28 cellular contexts compared by ENCODE assay signal in the genomic region with DNA sequence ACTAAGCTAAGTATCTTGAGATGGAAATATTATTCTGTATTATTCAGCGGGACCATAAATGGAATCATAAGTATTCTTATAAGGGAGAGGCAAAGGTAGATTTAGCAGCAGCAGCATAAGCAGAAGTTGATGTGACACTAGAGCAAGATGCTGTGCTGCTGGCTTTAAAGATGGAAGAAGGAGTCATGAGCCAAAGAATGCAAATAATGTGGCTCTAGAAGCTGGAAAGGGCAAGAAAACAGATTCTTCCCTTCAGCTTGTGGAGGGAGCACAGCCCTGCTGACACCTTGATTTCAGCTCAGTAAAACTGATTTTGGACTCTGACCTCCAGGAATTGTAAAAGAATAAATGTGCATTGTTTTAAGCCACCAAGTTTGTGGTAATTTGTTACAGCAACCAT.
"Had no signal": no experiment of that assay in that cellular context is flagged by ENCODE, and none has a peak within 500 bp of the region (broad histone marks: within the 10 kb centered on the region; RNA-seq: fewer than 3 reads in every experiment).

No MANE protein-coding gene starts in this region.

- H3K27ac ChIP-seq: body of pancreas, colonic mucosa, epithelial cell of prostate, esophagus squamous epithelium, gastroesophageal sphincter, heart right ventricle, WERI-Rb-1 had no signal

- H3K4me3 ChIP-seq: body of pancreas, colonic mucosa, esophagus squamous epithelium, gastroesophageal sphincter, heart right ventricle had no signal

- DNase-seq: activated B cell treated with CpG ODN at 0.5 μM for 24 hours; activated CD4-positive, alpha-beta T cell treated with anti-CD3 and anti-CD28 coated beads for 48 hours; activated CD4-positive, alpha-beta T cell treated with anti-CD3 and anti-CD28 coated beads, Interleukin-2, amount 50 U/mL, for 1 hour; activated CD4-positive, alpha-beta T cell treated with anti-CD3 and anti-CD28 coated beads, Interleukin-2, amount 50 U/mL, for 48 hours; activated CD8-positive, alpha-beta memory T cell treated with anti-CD3 and anti-CD28 coated beads for 24 hours; activated CD8-positive, alpha-beta T cell treated with anti-CD3 and anti-CD28 coated beads for 36 hours; activated effector memory CD4-positive, alpha-beta T cell treated with Interleukin-2 at 50 U/mL for 16 hours; activated gamma-delta T cell treated with Interleukin-2 at 50 U/mL for 16 hours; activated naive CD4-positive, alpha-beta T cell treated with anti-CD3 and anti-CD28 coated beads, Interleukin-2, amount 50 U/mL, for 16 hours; activated naive CD4-positive, alpha-beta T cell treated with Interleukin-2 at 50 U/mL for 16 hours; activated T-cell treated with anti-CD3 and anti-CD28 coated beads, Interleukin-2, amount 50 U/mL, for 4 hours; amniotic stem cell; aorta; body of pancreas; caudate nucleus; colonic mucosa; effector CD8-positive, alpha-beta T cell; esophagus squamous epithelium; foreskin melanocyte; heart right ventricle; T-helper 1 cell; T-helper 17 cell; T1000; WERI-Rb-1 had no signal

- H3K36me3 ChIP-seq: colonic mucosa, esophagus squamous epithelium, gastroesophageal sphincter, heart right ventricle, WERI-Rb-1 had no signal

- H3K4me1 ChIP-seq: body of pancreas, colonic mucosa, esophagus squamous epithelium, gastroesophageal sphincter, heart right ventricle had no signal

- H3K9me3 ChIP-seq: body of pancreas, colonic mucosa, gastroesophageal sphincter had no signal

- ATAC-seq: activated CD4-positive, CD25-positive, alpha-beta regulatory T cell treated with anti-CD3 and anti-CD28 coated beads, Interleukin-2, amount 50 U/mL, for 24 hours; activated CD8-positive, alpha-beta T cell treated with anti-CD3 and anti-CD28 coated beads for 36 hours; activated T-cell treated with anti-CD3 and anti-CD28 coated beads, Interleukin-2, amount 50 U/mL, for 4 hours; activated T-helper 17 cell treated with anti-CD3 and anti-CD28 coated beads, Interleukin-2, amount 50 U/mL, for 72 hours; body of pancreas; gastroesophageal sphincter; T-helper 17 cell had no signal

- H3K27me3 ChIP-seq: body of pancreas, colonic mucosa, esophagus squamous epithelium, gastroesophageal sphincter, heart right ventricle had no signal
